7 cellular contexts compared by ENCODE assay signal in the genomic region with DNA sequence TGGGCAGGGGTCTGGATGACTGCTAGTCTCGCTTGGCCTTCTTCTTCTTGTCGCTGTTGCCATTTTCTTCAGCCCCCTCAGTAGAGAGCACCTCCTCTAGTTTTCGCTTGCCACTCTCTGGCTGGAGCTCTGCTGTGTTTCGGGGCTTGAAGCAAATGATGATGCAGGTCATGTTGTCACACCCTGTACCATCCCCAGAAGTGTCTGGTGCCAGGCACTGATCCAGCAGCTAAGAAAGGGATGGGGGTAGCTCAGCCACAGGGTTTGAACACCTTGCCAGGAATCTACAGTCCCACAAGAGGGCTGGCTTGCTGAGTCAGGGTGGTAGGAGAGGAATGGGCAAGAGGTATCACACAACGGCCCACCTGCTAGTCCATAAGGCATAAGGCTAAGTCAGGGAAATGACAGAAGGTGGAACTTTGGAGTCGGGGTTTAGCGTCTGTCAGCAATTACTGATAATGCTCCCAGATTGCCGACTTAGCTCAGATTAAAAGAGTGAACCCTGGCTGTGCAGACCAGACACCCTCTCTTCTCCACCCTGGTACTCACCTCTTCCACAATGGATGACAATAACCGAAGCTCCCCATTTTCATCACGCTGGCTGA. TPM values are rescaled to one million over a fixed set of nuclear protein-coding genes. Genes with fewer than 3 reads are reported as not detected.
DNase-seq lines count a peak whose midpoint lies in the region; ATAC-seq and TF ChIP-seq lines count a peak whose summit lies in the region.
"Had no signal": no experiment of that assay in that cellular context is flagged by ENCODE, and none has a peak within 500 bp of the region (broad histone marks: within the 10 kb centered on the region; RNA-seq: fewer than 3 reads in every experiment).

No MANE protein-coding gene starts in this region.

- no peak overlapping the region for H2BK120ac ChIP-seq in mesendoderm (ENCODE audit: low read depth, low read length)

- H2BK15ac ChIP-seq in mesendoderm (replicated peaks; ENCODE audit: low read depth) = no peak overlapping the region

- peaks cover 29% of the 10 kb centered on the region for H3K4me1 Mint-ChIP-seq in CD14-positive monocyte
- peaks cover 27% of the 10 kb centered on the region for H3K4me1 Mint-ChIP-seq in T-helper 17 cell

- ATAC-seq in T-helper 17 cell (no peak), HG03039 (IDR thresholded peaks at IDR 0.05; ENCODE audit: unreplicated experiment) (no peak)

- H3K79me2 ChIP-seq in mesendoderm (ENCODE audit: control insufficient read depth, insufficient read depth, low read length) = peaks cover 10% of the 10 kb centered on the region

- TF ChIP-seq CTCF in CD14-positive monocyte (IDR thresholded peaks at IDR 0.05) = no peak

- H3K27me3 Mint-ChIP-seq in CD14-positive monocyte (ENCODE audit: low read depth in 3 of 3) (peaks cover 0 to 3% (median 0%) of the 10 kb centered on the region in 3 donors), T-helper 17 cell (no peaks in the 10 kb centered on the region)

- H3K56ac ChIP-seq in mesendoderm (ENCODE audit: low read length) = no peak overlapping the region

- no peak overlapping the region for H3K4ac ChIP-seq in mesendoderm (ENCODE audit: low read depth, low read length)

- H3K9ac ChIP-seq in mesendoderm (ENCODE audit: low read length) = peak overlapping the region; percentile 72

- H3K23ac ChIP-seq in mesendoderm (ENCODE audit: low read length) = no peak overlapping the region

- H3K27me3 ChIP-seq in mesendoderm (ENCODE audit: insufficient read depth, low read length, poor library complexity) = no peaks in the 10 kb centered on the region

- H3K4me3 Mint-ChIP-seq in CD14-positive monocyte = no peak overlapping the region
- peak overlapping the region; percentile 92 for H3K4me3 Mint-ChIP-seq in T-helper 17 cell

- no peaks in the 10 kb centered on the region for H3K4me1 ChIP-seq in mesendoderm (ENCODE audit: control insufficient read depth, low read depth, low read length)

- no peak overlapping the region for H4K5ac ChIP-seq in mesendoderm (ENCODE audit: low read length)

- H3K4me3 ChIP-seq in mesendoderm (ENCODE audit: low read length) = no peak overlapping the region

- no peak overlapping the region for H2AK5ac ChIP-seq in mesendoderm (ENCODE audit: low read length)

- intact Hi-C loops in CD14-positive monocyte (cut with micrococcal nuclease) = loop anchor here in 1 of 2 donors (10.0 kb wide), 1 partner anchor 113 kb away; a partner anchor contains a TSS

- peak overlapping the region; percentile 25 for H3K27ac ChIP-seq in mesendoderm (ENCODE audit: low read depth, low read length)

- peaks cover 0 to 2% (median 0%) of the 10 kb centered on the region in 7 donors for H3K9me3 Mint-ChIP-seq in CD14-positive monocyte

- H3K9me3 ChIP-seq in T-helper 17 cell (ENCODE audit: control insufficient read depth, low read length, poor library complexity, severe bottlenecking) = no peaks in the 10 kb centered on the region

- H2BK5ac ChIP-seq in mesendoderm (ENCODE audit: low read length) = no peak overlapping the region

- H3K18ac ChIP-seq in mesendoderm (ENCODE audit: low read length) = no peak overlapping the region

- H4K8ac ChIP-seq in mesendoderm (ENCODE audit: low read depth, low read length) = no peak overlapping the region

- WGBS in mesendoderm (ENCODE audit: extremely low coverage, insufficient coverage, low lambda C conversion rate) = no CpG with 5 or more reads among the region's 10 CpGs

- peak overlapping the region; percentile 73 to 96 (median 93) for H3K27ac Mint-ChIP-seq in CD14-positive monocyte
- H3K27ac Mint-ChIP-seq in T-helper 17 cell = peak overlapping the region; percentile 92

- H3K79me1 ChIP-seq in mesendoderm (ENCODE audit: low read length) = peaks cover 10% of the 10 kb centered on the region

- no peak overlapping the region for H3K4me2 ChIP-seq in mesendoderm (ENCODE audit: low read length)

- no peak for DNase-seq in CD14-positive monocyte (ENCODE audit: low spot score)
- no peak for DNase-seq in T-helper 17 cell
- DNase-seq in mesendoderm = no peak
- DNase-seq in stimulated activated CD4-positive, alpha-beta T cell treated with anti-CD3 and anti-CD28 coated beads, Interleukin-12 subunit alpha, Interleukin-12 subunit beta, amount 100 ng/mL, for 4 hours = no peak
- DNase-seq in ecto neural progenitor cell (ENCODE audit: low spot score) = no peak
- DNase-seq: cortex of kidney had no signal

- H3K36me3 Mint-ChIP-seq in CD14-positive monocyte (peaks cover 49 to 65% of the 10 kb centered on the region in 2 donors), T-helper 17 cell (ENCODE audit: low read depth) (peaks cover 13% of the 10 kb centered on the region)

- H3K36me3 ChIP-seq in mesendoderm (ENCODE audit: control insufficient read depth, insufficient read depth, low read length) = peaks cover 31% of the 10 kb centered on the region

RNA-seq across cellular contexts. Expression of a gene that starts 1.1 kb away (rescaled TPM):
- 1 to 10 TPM; 2.4 to 2.6 TPM for polyA plus RNA-seq in CD14-positive monocyte
- 10 to 100 TPM; 22.4 to 24.6 TPM for total RNA-seq in T-helper 17 cell
- 12.7 TPM for polyA plus RNA-seq in mesendoderm (2013, experiment 1 of 2)
- polyA plus RNA-seq in mesendoderm (2013, experiment 2 of 2) = 11.8 TPM

RNA-seq across cellular contexts. Expression of a gene that starts 11.3 kb away (rescaled TPM):
- 100 to 1,000 TPM; 291 to 338 TPM for polyA plus RNA-seq in CD14-positive monocyte
- total RNA-seq in T-helper 17 cell = 10 to 100 TPM; 75.7 to 80.3 TPM
- polyA plus RNA-seq in mesendoderm (2013, experiment 1 of 2) = 26.0 TPM
- polyA plus RNA-seq in mesendoderm (2013, experiment 2 of 2) = 24.0 TPM

RNA-seq across cellular contexts. Expression of a gene that starts 11.5 kb away (rescaled TPM):
- polyA plus RNA-seq in CD14-positive monocyte = 10 to 100 TPM; 29.5 to 42.3 TPM
- total RNA-seq in T-helper 17 cell = 10 to 100 TPM; 29.8 to 33.2 TPM
- polyA plus RNA-seq in mesendoderm (2013, experiment 1 of 2) = 44.6 TPM
- 45.3 TPM for polyA plus RNA-seq in mesendoderm (2013, experiment 2 of 2)

RNA-seq across cellular contexts. Expression of a gene that starts 25.1 kb away (rescaled TPM):
- 10 to 100 TPM; 34.4 to 41.7 TPM for polyA plus RNA-seq in CD14-positive monocyte
- 10 to 100 TPM; 52.2 to 70.2 TPM for total RNA-seq in T-helper 17 cell
- polyA plus RNA-seq in mesendoderm (2013, experiment 1 of 2) = 75.2 TPM
- 68.8 TPM for polyA plus RNA-seq in mesendoderm (2013, experiment 2 of 2)

RNA-seq across cellular contexts. Expression of a gene that starts 27.7 kb away (rescaled TPM):
- 10 to 100 TPM; 47.3 to 54.3 TPM for polyA plus RNA-seq in CD14-positive monocyte
- total RNA-seq in T-helper 17 cell = 10 to 100 TPM; 43.6 to 50.2 TPM
- polyA plus RNA-seq in mesendoderm (2013, experiment 1 of 2) = 162 TPM
- 165 TPM for polyA plus RNA-seq in mesendoderm (2013, experiment 2 of 2)
